ENCODE assay signal across 18 cellular contexts in genomic region chr3:80445641-80446040, GRCh38.
A peak's percentile ranks its signal among the peaks of the same experiment; 100 is the strongest.
DNase-seq lines count a peak whose midpoint lies in the region; ATAC-seq and TF ChIP-seq lines count a peak whose summit lies in the region.
"Had no signal": no experiment of that assay in that cellular context is flagged by ENCODE, and none has a peak within 500 bp of the region (broad histone marks: within the 10 kb centered on the region; RNA-seq: fewer than 3 reads in every experiment).

No MANE protein-coding gene starts in this region.

- H3K9me3 Mint-ChIP-seq in WTC11 = no peaks in the 10 kb centered on the region
- H3K9me3 Mint-ChIP-seq in activated naive CD4-positive, alpha-beta T cell treated with anti-CD3 and anti-CD28 coated beads for 36 hours = peaks cover 9% of the 10 kb centered on the region

- no peak for ATAC-seq in WTC11
- no peak for ATAC-seq in foreskin keratinocyte
- ATAC-seq: A549; CD8-positive, alpha-beta T cell had no signal

- no peak overlapping the region for H3K4me3 Mint-ChIP-seq in WTC11
- no peak overlapping the region for H3K4me3 Mint-ChIP-seq in activated naive CD4-positive, alpha-beta T cell treated with anti-CD3 and anti-CD28 coated beads for 36 hours
- H3K4me3 Mint-ChIP-seq: B cell; CD4-positive, alpha-beta T cell; CD8-positive, alpha-beta T cell had no signal

- TF ChIP-seq CTCF in WTC11 (IDR thresholded peaks at IDR 0.05) (no peak), foreskin keratinocyte (conservative IDR thresholded peaks at IDR 0.05) (no peak)

- no peaks in the 10 kb centered on the region for H3K36me3 ChIP-seq in HUES48 (ENCODE audit: control insufficient read depth, insufficient read depth, low read length)
- H3K36me3 ChIP-seq: BLaER1 treated with 17β-estradiol and CSF1 and Interleukin-3, amounts not matched to agents 10 nM and 100 nM had no signal

- peak overlapping the region; percentile 42 for H3K27ac ChIP-seq in HUES48 (ENCODE audit: low read depth, low read length)
- no peak overlapping the region for H3K27ac ChIP-seq in foreskin keratinocyte
- H3K27ac ChIP-seq: 22Rv1; A549; BLaER1 treated with 17β-estradiol and CSF1 and Interleukin-3, amounts not matched to agents 10 nM and 100 nM; C4-2B had no signal

- H3K9ac ChIP-seq in HUES48 (ENCODE audit: low read depth, low read length) = no peak overlapping the region
- H3K9ac ChIP-seq: BLaER1 treated with 17β-estradiol and CSF1 and Interleukin-3, amounts not matched to agents 10 nM and 100 nM had no signal

- no peaks in the 10 kb centered on the region for H3K27me3 ChIP-seq in HUES48 (ENCODE audit: control insufficient read depth, insufficient read depth, low read length)
- no peaks in the 10 kb centered on the region for H3K27me3 ChIP-seq in foreskin keratinocyte
- H3K27me3 ChIP-seq: BLaER1 treated with 17β-estradiol and CSF1 and Interleukin-3, amounts not matched to agents 10 nM and 100 nM had no signal

- no peaks in the 10 kb centered on the region for H3K9me3 ChIP-seq in HUES48 (ENCODE audit: control insufficient read depth, insufficient read depth, low read length)
- H3K9me3 ChIP-seq: A549; BLaER1 treated with 17β-estradiol and CSF1 and Interleukin-3, amounts not matched to agents 10 nM and 100 nM; Caco-2 had no signal

- H3K36me3 Mint-ChIP-seq in WTC11 = no peaks in the 10 kb centered on the region
- H3K36me3 Mint-ChIP-seq in activated naive CD4-positive, alpha-beta T cell treated with anti-CD3 and anti-CD28 coated beads for 36 hours (ENCODE audit: low read depth) = no peaks in the 10 kb centered on the region
- H3K36me3 Mint-ChIP-seq: CD8-positive, alpha-beta T cell had no signal

- DNase-seq in NCI-H748 (lab: John Stamatoyannopoulos, UW; ENCODE audit: unreplicated experiment) (peak; percentile 2), NCI-H748 treated with DMSO at 0.1 percent for 48 hours (lab: John Stamatoyannopoulos, UW) (no peak), WTC11 (ENCODE audit: low spot score) (no peak), foreskin keratinocyte (no peak)
- no peak for DNase-seq in activated naive CD4-positive, alpha-beta T cell treated with anti-CD3 and anti-CD28 coated beads for 36 hours
- DNase-seq: AML-193; Caco-2; Calu3; CD4-positive, alpha-beta T cell; CD8-positive, alpha-beta T cell; DMS79 treated with DMSO at 0.1 percent for 48 hours; GF-D8 had no signal

- intact Hi-C loops in activated naive CD4-positive, alpha-beta T cell treated with anti-CD3 and anti-CD28 coated beads for 36 hours (cut with micrococcal nuclease) = no loop called here

- H3K4me1 ChIP-seq in HUES48 (ENCODE audit: control insufficient read depth, insufficient read depth, low read length) (peaks cover 16% of the 10 kb centered on the region), foreskin keratinocyte (no peaks in the 10 kb centered on the region)
- H3K4me1 ChIP-seq: A549; BLaER1 treated with 17β-estradiol and CSF1 and Interleukin-3, amounts not matched to agents 10 nM and 100 nM; Caco-2 had no signal

- peaks cover 21% of the 10 kb centered on the region for H3K4me1 Mint-ChIP-seq in WTC11
- no peaks in the 10 kb centered on the region for H3K4me1 Mint-ChIP-seq in activated naive CD4-positive, alpha-beta T cell treated with anti-CD3 and anti-CD28 coated beads for 36 hours (ENCODE audit: low read depth)
- H3K4me1 Mint-ChIP-seq: B cell had no signal

- POLR2A ChIA-PET in WTC11 (lab: Charles Lee) = no interaction called here

- peak overlapping the region; percentile 36; the same call in 1 of the 2 replicates for H3K27ac Mint-ChIP-seq in WTC11
- H3K27ac Mint-ChIP-seq in activated naive CD4-positive, alpha-beta T cell treated with anti-CD3 and anti-CD28 coated beads for 36 hours = no peak overlapping the region
- H3K27ac Mint-ChIP-seq: B cell; CD4-positive, alpha-beta T cell; CD8-positive, alpha-beta T cell had no signal

- no peaks in the 10 kb centered on the region for H3K27me3 Mint-ChIP-seq in WTC11 (ENCODE audit: low read depth)
- no peaks in the 10 kb centered on the region for H3K27me3 Mint-ChIP-seq in activated naive CD4-positive, alpha-beta T cell treated with anti-CD3 and anti-CD28 coated beads for 36 hours (ENCODE audit: low read depth)
- H3K27me3 Mint-ChIP-seq: B cell; CD4-positive, alpha-beta T cell had no signal

- CTCF ChIA-PET in WTC11 (lab: Charles Lee) = no interaction called here
- CTCF ChIA-PET in activated naive CD4-positive, alpha-beta T cell treated with anti-CD3 and anti-CD28 coated beads for 36 hours (lab: Charles Lee) = no interaction called here

- H3K4me3 ChIP-seq in HUES48 (ENCODE audit: low read depth, low read length) = no peak overlapping the region
- H3K4me3 ChIP-seq: A549; BLaER1 treated with 17β-estradiol and CSF1 and Interleukin-3, amounts not matched to agents 10 nM and 100 nM had no signal

TF ChIP-seq in WTC11, 78 proteins besides CTCF, POLR2A, EP300 and RAD21:
- TF ChIP-seq SMAD4 (CRISPR knock-in tag; IDR thresholded peaks at IDR 0.05) (no peak), ZSCAN18 (CRISPR knock-in tag; IDR thresholded peaks at IDR 0.05) (no peak), FOXP4 (CRISPR knock-in tag; IDR thresholded peaks at IDR 0.05) (no peak), ZNF219 (CRISPR knock-in tag; IDR thresholded peaks at IDR 0.05; ENCODE audit: borderline replicate concordance) (no peak), HMGXB4 (CRISPR knock-in tag; IDR thresholded peaks at IDR 0.05) (no peak), NR1H2 (CRISPR knock-in tag; IDR thresholded peaks at IDR 0.05) (no peak), NR2C2 (CRISPR knock-in tag; IDR thresholded peaks at IDR 0.05) (no peak), RELA (CRISPR knock-in tag; IDR thresholded peaks at IDR 0.05; ENCODE audit: borderline replicate concordance) (no peak), EMX1 (CRISPR knock-in tag; IDR thresholded peaks at IDR 0.05) (no peak), ETV6 (CRISPR knock-in tag; IDR thresholded peaks at IDR 0.05) (no peak)
